Comparison of ENCODE assay signal across 1 cellular context in genomic region chr18:9136315-9137141, GRCh38.
TF ChIP-seq lines count a peak whose summit lies in the region.

Gene ANKRD12 (plus strand): TSS chr18:9136781. CDS start chr18:9182433, 45,652 bp downstream.

TF ChIP-seq in K562, 482 proteins besides CTCF, POLR2A, EP300 and RAD21 (continued from another document and continues in another):
- TF ChIP-seq GTF3C2 (IDR thresholded peaks at IDR 0.05; ENCODE audit: borderline replicate concordance, extremely low read depth, insufficient read length) = no peak
- TF ChIP-seq MEF2A (IDR thresholded peaks at IDR 0.05; ENCODE audit: control insufficient read depth, low read depth, low read length) = no peak
- peak; percentile 51 to 99; a peak in 3 of 4 replicates for TF ChIP-seq FOXK2 (conservative IDR thresholded peaks at IDR 0.05 in 1 of 2, IDR thresholded peaks at IDR 0.05 in 1 of 2; ENCODE audit: low read depth in 2 of 2)
- TF ChIP-seq ZBTB34 (CRISPR knock-in tag; IDR thresholded peaks at IDR 0.05) = no peak
- TF ChIP-seq COPS2 (conservative IDR thresholded peaks at IDR 0.05) = no peak
- TF ChIP-seq CREB5 (CRISPR knock-in tag; IDR thresholded peaks at IDR 0.05) = no peak
- TF ChIP-seq HBP1 (CRISPR knock-in tag; IDR thresholded peaks at IDR 0.05) = no peak
- no peak for TF ChIP-seq CEBPZ (IDR thresholded peaks at IDR 0.05; ENCODE audit: borderline replicate concordance, low read depth, low read length)
- peak in 1 of 2 experiments; percentile 85; a peak in 2 of 4 replicates for TF ChIP-seq TEAD1 (CRISPR knock-in tag; IDR thresholded peaks at IDR 0.05)
- TF ChIP-seq MAFF (IDR thresholded peaks at IDR 0.05; ENCODE audit: low read length) = no peak
- TF ChIP-seq GTF2B (IDR thresholded peaks at IDR 0.05; ENCODE audit: extremely low read depth, insufficient read length) = no peak
- no peak for TF ChIP-seq MCM7 (IDR thresholded peaks at IDR 0.05)
- 0 out of 2 replicates have a peak, but pooled peaks have one; percentile 16 for TF ChIP-seq ZBTB17 (CRISPR knock-in tag; IDR thresholded peaks at IDR 0.05)
- TF ChIP-seq ETS2 (tag; IDR thresholded peaks at IDR 0.05; ENCODE audit: borderline replicate concordance, poor library complexity, severe bottlenecking) = peak; percentile 95
- TF ChIP-seq FIP1L1 (IDR thresholded peaks at IDR 0.05; ENCODE audit: low read depth, low read length, poor library complexity, severe bottlenecking) = peak; percentile 64
- TF ChIP-seq SMC3 (conservative IDR thresholded peaks at IDR 0.05; ENCODE audit: insufficient read depth, low read depth, low read length) = no peak
- no peak for TF ChIP-seq TAF9B (IDR thresholded peaks at IDR 0.05; ENCODE audit: partially characterized antibody)
- TF ChIP-seq HSF4 (CRISPR knock-in tag; IDR thresholded peaks at IDR 0.05; ENCODE audit: borderline replicate concordance) = no peak
- peak; percentile 95; the same call in 1 of the 2 replicates for TF ChIP-seq AFF4 (CRISPR knock-in tag; IDR thresholded peaks at IDR 0.05)
- no peak for TF ChIP-seq U2AF1 (optimal IDR thresholded peaks at IDR 0.05; ENCODE audit: low read depth, low read length)
- TF ChIP-seq ZNF184 (CRISPR knock-in tag; IDR thresholded peaks at IDR 0.05) = no peak
- no peak for TF ChIP-seq E2F5 (CRISPR knock-in tag; IDR thresholded peaks at IDR 0.05)
- no peak for TF ChIP-seq KLF10 (CRISPR knock-in tag; IDR thresholded peaks at IDR 0.05)
- TF ChIP-seq ZNF12 (CRISPR knock-in tag; IDR thresholded peaks at IDR 0.05) = 0 out of 2 replicates have a peak, but pooled peaks have one; percentile 48
- TF ChIP-seq ZNF644 (tag; IDR thresholded peaks at IDR 0.05; ENCODE audit: low read depth) = no peak
- no peak for TF ChIP-seq SMAD1 (IDR thresholded peaks at IDR 0.05; ENCODE audit: low read depth, low read length, partially characterized antibody)
- TF ChIP-seq PHF21A (IDR thresholded peaks at IDR 0.05; ENCODE audit: borderline replicate concordance, low read depth) = no peak
- TF ChIP-seq RBM25 (IDR thresholded peaks at IDR 0.05; ENCODE audit: low read depth, low read length, severe bottlenecking) = peak; percentile 90
- 0 out of 2 replicates have a peak, but pooled peaks have one; percentile 19 for TF ChIP-seq FOXP4 (CRISPR knock-in tag; IDR thresholded peaks at IDR 0.05; ENCODE audit: borderline replicate concordance)
- no peak; the same call in 1 of the 2 replicates for TF ChIP-seq PKNOX1 (IDR thresholded peaks at IDR 0.05)
- no peak for TF ChIP-seq SAFB2 (IDR thresholded peaks at IDR 0.05; ENCODE audit: borderline replicate concordance, low read depth, low read length, severe bottlenecking)
- no peak for TF ChIP-seq RBM15 (IDR thresholded peaks at IDR 0.05; ENCODE audit: insufficient read depth, low read length)
- peak; percentile 81 for TF ChIP-seq MEIS2 (IDR thresholded peaks at IDR 0.05; ENCODE audit: partially characterized antibody)
- TF ChIP-seq HOMEZ (CRISPR knock-in tag; IDR thresholded peaks at IDR 0.05) = no peak
- no peak for TF ChIP-seq GATAD2B (IDR thresholded peaks at IDR 0.05; ENCODE audit: borderline replicate concordance)
- TF ChIP-seq ZFP36 (IDR thresholded peaks at IDR 0.05; ENCODE audit: low read depth, low read length, partially characterized antibody) = no peak
